ENCODE assay signal across 14 cellular contexts in the genomic region with DNA sequence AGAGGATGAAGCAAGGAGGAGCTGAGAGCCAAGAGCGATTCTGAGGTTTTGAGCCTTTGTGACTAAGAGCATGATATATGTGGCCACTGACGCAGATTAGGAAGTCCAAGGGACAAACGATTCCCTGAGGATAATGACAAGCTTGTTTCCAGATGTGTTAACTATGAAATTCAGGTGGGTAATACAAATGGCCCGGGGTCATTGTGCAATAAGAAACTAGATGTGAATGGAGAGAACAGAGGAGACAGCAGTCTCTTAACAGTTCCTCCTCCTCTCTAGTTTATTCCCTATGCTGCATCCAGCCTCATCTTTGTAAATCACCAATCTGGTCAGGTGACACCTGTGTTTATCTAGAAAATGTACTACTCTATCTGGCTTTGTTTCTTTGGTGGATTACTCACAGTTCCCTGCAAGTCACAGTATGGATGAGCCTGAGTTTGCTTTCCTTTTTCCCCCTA.
DNase-seq lines count a peak whose midpoint lies in the region; ATAC-seq and TF ChIP-seq lines count a peak whose summit lies in the region.
"Had no signal": no experiment of that assay in that cellular context is flagged by ENCODE, and none has a peak within 500 bp of the region (broad histone marks: within the 10 kb centered on the region; RNA-seq: fewer than 3 reads in every experiment).

No MANE protein-coding gene starts in this region.

- POLR2A ChIA-PET in BJ (lab: Charles Lee), result interaction anchor here (0.5 kb wide), 1 partner anchor 12 kb away, joined by 3 read pairs; no protein-coding TSS in a partner anchor

- in situ Hi-C loops in astrocyte of the spinal cord (cut with HindIII; ENCODE audit: low sequenced_read_pairs), result no loop called here

- no peaks in the 10 kb centered on the region for H3K36me3 ChIP-seq in BJ (ENCODE audit: control insufficient read depth, insufficient read depth, low read length)
- H3K36me3 ChIP-seq: HAP-1, lower lobe of right lung, sigmoid colon had no signal

- no peaks in the 10 kb centered on the region for H3K27me3 ChIP-seq in BJ (ENCODE audit: control insufficient read depth, insufficient read depth, low read length)
- H3K27me3 ChIP-seq: sigmoid colon had no signal

- intact Hi-C loops in left cardiac atrium (cut with DNase I), result no loop called here

- DNase-seq in BJ (ENCODE audit: low read depth) (peak; percentile 88), M059J (ENCODE audit: low read depth) (peak; percentile 97), astrocyte of the spinal cord (ENCODE audit: low read depth, low spot score) (peak; percentile 86), kidney tubule cell (ENCODE audit: low spot score) (peak; percentile 39), left cardiac atrium (no peak)
- DNase-seq in stimulated activated naive CD4-positive, alpha-beta T cell treated with Interleukin-2 at 50 U/mL for 16 hours (lab: John Stamatoyannopoulos, UW), result no peak
- DNase-seq: activated naive CD4-positive, alpha-beta T cell treated with anti-CD3 and anti-CD28 coated beads, Interleukin-2, amount 10 ng/mL, durations not matched to agents 7 days and 5 days; lower lobe of right lung; NCI-H524; sigmoid colon; stimulated activated CD8-positive, alpha-beta memory T cell treated with anti-CD3 and anti-CD28 coated beads, Interleukin-4, amount 100 ng/mL, for 48 hours had no signal

- no peak overlapping the region for H3K4me3 ChIP-seq in BJ (ENCODE audit: low read depth, low read length)
- no peak overlapping the region for H3K4me3 ChIP-seq in astrocyte of the spinal cord (ENCODE audit: low read depth, low read length)
- H3K4me3 ChIP-seq: HAP-1, lower lobe of right lung, sigmoid colon had no signal

- ATAC-seq in HG02973 (IDR thresholded peaks at IDR 0.05; ENCODE audit: unreplicated experiment) (no peak), GM19397 (IDR thresholded peaks at IDR 0.05; ENCODE audit: unreplicated experiment) (no peak), left cardiac atrium (no peak)

- CTCF ChIA-PET in BJ (lab: Yijun Ruan, JAX), result no interaction called here

- no peak for TF ChIP-seq CTCF in BJ (IDR thresholded peaks at IDR 0.05; ENCODE audit: insufficient read depth, low read depth, low read length)
- TF ChIP-seq CTCF in astrocyte of the spinal cord (IDR thresholded peaks at IDR 0.05; ENCODE audit: low read depth, low read length), result no peak

Comparison
In these comparisons a context has a peak if more than half of its experiments do, and no peak if none do; other contexts are left out.
1. DNase-seq: peak in BJ (single experiment), M059J (single experiment), astrocyte of the spinal cord (single experiment) and kidney tubule cell (single experiment); none in stimulated activated naive CD4-positive, alpha-beta T cell treated with Interleukin-2 at 50 U/mL for 16 hours (single experiment) and left cardiac atrium (single experiment).